Comparison of ENCODE assay signal across 9 cellular contexts in genomic region chr2:210199186-210199765, GRCh38. TPM values are rescaled to one million over a fixed set of nuclear protein-coding genes. Genes with fewer than 3 reads are reported as not detected.
A peak's percentile ranks its signal among the peaks of the same experiment; 100 is the strongest.
DNase-seq lines count a peak whose midpoint lies in the region; ATAC-seq and TF ChIP-seq lines count a peak whose summit lies in the region.
"Had no signal": no experiment of that assay in that cellular context is flagged by ENCODE, and none has a peak within 500 bp of the region (broad histone marks: within the 10 kb centered on the region; RNA-seq: fewer than 3 reads in every experiment).

No MANE protein-coding gene starts in this region.

- TF ChIP-seq CTCF in smooth muscle cell (IDR thresholded peaks at IDR 0.05; ENCODE audit: borderline replicate concordance, insufficient read depth, poor library complexity, severe bottlenecking), result peak; percentile 77

- H3K4me1 Mint-ChIP-seq in activated CD4-positive, alpha-beta T cell treated with anti-CD3 and anti-CD28 coated beads, Interleukin-2, amount 10 ng/mL, durations not matched to agents 7 days and 5 days, result peaks cover 2% of the 10 kb centered on the region
- no peaks in the 10 kb centered on the region for H3K4me1 Mint-ChIP-seq in activated CD4-positive, alpha-beta T cell treated with anti-CD3 and anti-CD28 coated beads for 36 hours

- no peaks in the 10 kb centered on the region for H3K27me3 ChIP-seq in smooth muscle cell (ENCODE audit: low read depth)

- peak; percentile 24 for DNase-seq in activated CD4-positive, alpha-beta T cell treated with anti-CD3 and anti-CD28 coated beads, Interleukin-2, amount 10 ng/mL, durations not matched to agents 7 days and 5 days
- no peak for DNase-seq in activated CD4-positive, alpha-beta T cell treated with anti-CD3 and anti-CD28 coated beads for 36 hours
- peak; percentile 57 for DNase-seq in RKO (ENCODE audit: low spot score)
- peak; percentile 64 for DNase-seq in fibroblast of peridontal ligament (ENCODE audit: extremely low read depth)
- no peak for DNase-seq in smooth muscle cell (lab: John Stamatoyannopoulos, UW; ENCODE audit: unreplicated experiment)

- ATAC-seq in activated CD4-positive, alpha-beta T cell treated with anti-CD3 and anti-CD28 coated beads for 36 hours, result no peak
- ATAC-seq in HG03066 (IDR thresholded peaks at IDR 0.05; ENCODE audit: low read depth, unreplicated experiment) (peak; percentile 56), GM21825 (IDR thresholded peaks at IDR 0.05; ENCODE audit: unreplicated experiment) (no peak), GM21528 (IDR thresholded peaks at IDR 0.05; ENCODE audit: low FRiP score, unreplicated experiment) (no peak)

- no peaks in the 10 kb centered on the region for H4K20me1 ChIP-seq in smooth muscle cell (ENCODE audit: low read depth)

- no peak overlapping the region for H3K4me3 ChIP-seq in smooth muscle cell

- H3K4me3 Mint-ChIP-seq in activated CD4-positive, alpha-beta T cell treated with anti-CD3 and anti-CD28 coated beads, Interleukin-2, amount 10 ng/mL, durations not matched to agents 7 days and 5 days, result no peak overlapping the region
- H3K4me3 Mint-ChIP-seq in activated CD4-positive, alpha-beta T cell treated with anti-CD3 and anti-CD28 coated beads for 36 hours, result no peak overlapping the region
- H3K4me3 Mint-ChIP-seq: activated naive CD8-positive, alpha-beta T cell had no signal

- peaks cover 15% of the 10 kb centered on the region for H3K27me3 Mint-ChIP-seq in activated CD4-positive, alpha-beta T cell treated with anti-CD3 and anti-CD28 coated beads, Interleukin-2, amount 10 ng/mL, durations not matched to agents 7 days and 5 days
- H3K27me3 Mint-ChIP-seq in activated CD4-positive, alpha-beta T cell treated with anti-CD3 and anti-CD28 coated beads for 36 hours, result peaks cover 8% of the 10 kb centered on the region

- H3K9me3 Mint-ChIP-seq in activated CD4-positive, alpha-beta T cell treated with anti-CD3 and anti-CD28 coated beads, Interleukin-2, amount 10 ng/mL, durations not matched to agents 7 days and 5 days, result no peaks in the 10 kb centered on the region
- no peaks in the 10 kb centered on the region for H3K9me3 Mint-ChIP-seq in activated CD4-positive, alpha-beta T cell treated with anti-CD3 and anti-CD28 coated beads for 36 hours (ENCODE audit: low read depth)

- H3K9me3 ChIP-seq in smooth muscle cell (replicated peaks; ENCODE audit: low read depth), result no peaks in the 10 kb centered on the region

- intact Hi-C loops in activated CD4-positive, alpha-beta T cell treated with anti-CD3 and anti-CD28 coated beads for 36 hours (cut with DNase I, micrococcal nuclease), result loop anchor here (1.0 to 10.0 kb wide), 8 partner anchors 126 to 1802 kb away; partner anchors contain the start of gene MAP2 (in 1 of the 2)

- no peaks in the 10 kb centered on the region for H3K36me3 ChIP-seq in smooth muscle cell (ENCODE audit: low read depth)

- H2AFZ ChIP-seq in smooth muscle cell (ENCODE audit: low read depth), result no peak overlapping the region

- CTCF ChIA-PET in activated CD4-positive, alpha-beta T cell treated with anti-CD3 and anti-CD28 coated beads, Interleukin-2, amount 10 ng/mL, durations not matched to agents 7 days and 5 days (lab: Charles Lee), result interaction anchor here (0.8 kb wide), 2 partner anchors 13 to 263 kb away, joined by 3 read pairs; no protein-coding TSS in a partner anchor
- CTCF ChIA-PET in activated CD4-positive, alpha-beta T cell treated with anti-CD3 and anti-CD28 coated beads for 36 hours (lab: Charles Lee), result interaction anchor here (0.7 to 2.4 kb wide), 25 partner anchors 8 to 864 kb away, joined by 3 to 37 read pairs (median 4); no protein-coding TSS in a partner anchor

- POLR2A ChIA-PET in activated CD4-positive, alpha-beta T cell treated with anti-CD3 and anti-CD28 coated beads, Interleukin-2, amount 10 ng/mL, durations not matched to agents 7 days and 5 days (lab: Charles Lee), result no interaction called here
- POLR2A ChIA-PET in activated CD4-positive, alpha-beta T cell treated with anti-CD3 and anti-CD28 coated beads for 36 hours (lab: Charles Lee), result interaction anchor here (0.7 kb wide), 1 partner anchor 209 kb away, joined by 3 read pairs; no protein-coding TSS in a partner anchor

- H3K4me2 ChIP-seq in smooth muscle cell, result no peak overlapping the region

- H3F3A ChIP-seq in smooth muscle cell (ENCODE audit: low read depth), result no peaks in the 10 kb centered on the region

- H3K27ac ChIP-seq in smooth muscle cell (ENCODE audit: low read depth), result no peak overlapping the region

- H3K79me2 ChIP-seq in smooth muscle cell (ENCODE audit: low read depth), result no peaks in the 10 kb centered on the region

- H3K4me1 ChIP-seq in smooth muscle cell (ENCODE audit: low read depth), result peaks cover 3% of the 10 kb centered on the region

- H3K27ac Mint-ChIP-seq in activated CD4-positive, alpha-beta T cell treated with anti-CD3 and anti-CD28 coated beads, Interleukin-2, amount 10 ng/mL, durations not matched to agents 7 days and 5 days, result no peak overlapping the region
- no peak overlapping the region for H3K27ac Mint-ChIP-seq in activated CD4-positive, alpha-beta T cell treated with anti-CD3 and anti-CD28 coated beads for 36 hours
- H3K27ac Mint-ChIP-seq: activated naive CD8-positive, alpha-beta T cell had no signal

- H3K9ac ChIP-seq in smooth muscle cell (ENCODE audit: low read depth), result no peak overlapping the region

- H3K36me3 Mint-ChIP-seq in activated CD4-positive, alpha-beta T cell treated with anti-CD3 and anti-CD28 coated beads, Interleukin-2, amount 10 ng/mL, durations not matched to agents 7 days and 5 days (ENCODE audit: low read depth), result no peaks in the 10 kb centered on the region
- H3K36me3 Mint-ChIP-seq in activated CD4-positive, alpha-beta T cell treated with anti-CD3 and anti-CD28 coated beads for 36 hours (ENCODE audit: low read depth), result no peaks in the 10 kb centered on the region
- H3K36me3 Mint-ChIP-seq: activated naive CD8-positive, alpha-beta T cell had no signal

RNA-seq across cellular contexts. Expression of gene ACADL, which starts 26.0 kb away (rescaled TPM):
- not detected for total RNA-seq in activated CD4-positive, alpha-beta T cell treated with anti-CD3 and anti-CD28 coated beads, Interleukin-2, amount 10 ng/mL, durations not matched to agents 7 days and 5 days
- not detected for total RNA-seq in activated CD4-positive, alpha-beta T cell treated with anti-CD3 and anti-CD28 coated beads for 36 hours
- 6.2 and 7.5 TPM in 2 replicates for total RNA-seq in smooth muscle cell
- polyA plus RNA-seq in smooth muscle cell, result 1.3 and 5.4 TPM in 2 replicates

RNA-seq across cellular contexts. Expression of gene KANSL1L, which starts 28.1 kb away (rescaled TPM):
- 1 to 10 TPM; 5.7 to 7.4 TPM for total RNA-seq in activated CD4-positive, alpha-beta T cell treated with anti-CD3 and anti-CD28 coated beads, Interleukin-2, amount 10 ng/mL, durations not matched to agents 7 days and 5 days
- 1 to 10 TPM; 4.5 to 6.0 TPM for total RNA-seq in activated CD4-positive, alpha-beta T cell treated with anti-CD3 and anti-CD28 coated beads for 36 hours
- 20.3 and 27.0 TPM in 2 replicates for total RNA-seq in smooth muscle cell
- polyA plus RNA-seq in smooth muscle cell, result 1.8 and 3.6 TPM in 2 replicates

Comparison
In these comparisons a context has a peak if more than half of its experiments do, and no peak if none do; other contexts are left out.
1. DNase-seq: peak in activated CD4-positive, alpha-beta T cell treated with anti-CD3 and anti-CD28 coated beads, Interleukin-2, amount 10 ng/mL, durations not matched to agents 7 days and 5 days (single experiment), RKO (single experiment) and fibroblast of peridontal ligament (single experiment); none in activated CD4-positive, alpha-beta T cell treated with anti-CD3 and anti-CD28 coated beads for 36 hours (single experiment) and smooth muscle cell (single experiment).